ENCODE assay signal across 2 cellular contexts in the genomic region with DNA sequence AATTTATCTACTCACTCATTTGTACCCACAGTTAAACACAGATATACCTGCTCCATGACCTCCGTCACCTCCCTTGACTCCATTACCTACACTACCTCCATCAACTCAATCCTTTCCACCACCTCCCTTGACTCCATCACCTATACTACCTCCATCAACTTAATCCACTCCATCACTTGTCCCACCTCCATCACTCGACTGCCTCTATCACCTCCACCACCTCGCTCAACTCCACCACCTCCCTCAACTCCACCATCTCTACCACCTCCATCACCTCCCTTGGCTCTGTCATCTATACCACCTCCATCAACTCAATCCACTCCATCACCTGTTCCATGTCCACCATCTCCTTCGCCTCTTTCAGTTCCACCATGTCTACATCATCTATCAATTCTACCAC.
TF ChIP-seq lines count a peak whose summit lies in the region.

No MANE protein-coding gene starts in this region.

TF ChIP-seq in HepG2, 621 proteins besides CTCF, POLR2A, EP300 and RAD21:
- TF ChIP-seq ATM (IDR thresholded peaks at IDR 0.05; ENCODE audit: borderline replicate concordance), result no peak
- TF ChIP-seq RAD51 (IDR thresholded peaks at IDR 0.05; ENCODE audit: borderline replicate concordance), result 0 out of 2 replicates have a peak, but pooled peaks have one; percentile 16
- TF ChIP-seq SRSF1 (optimal IDR thresholded peaks at IDR 0.05; ENCODE audit: low read depth, low read length), result no peak
- TF ChIP-seq ZNF30 (CRISPR knock-in tag; IDR thresholded peaks at IDR 0.05), result no peak
- TF ChIP-seq ZC3H4 (CRISPR knock-in tag; IDR thresholded peaks at IDR 0.05; ENCODE audit: borderline replicate concordance), result no peak

TF ChIP-seq in K562, 482 proteins besides CTCF, POLR2A, EP300 and RAD21:
- TF ChIP-seq SMARCE1 (IDR thresholded peaks at IDR 0.05), result no peak
- no peak for TF ChIP-seq SRF (CRISPR knock-in tag; IDR thresholded peaks at IDR 0.05)
- peak; percentile 4; the same call in 1 of the 2 replicates for TF ChIP-seq MCM3 (IDR thresholded peaks at IDR 0.05)
